In genomic region chrX:10203617-10204016, GRCh38 we compare ENCODE assay signal across 17 cellular contexts. TPM values are rescaled to one million over a fixed set of nuclear protein-coding genes. Genes with fewer than 3 reads are reported as not detected.
A peak's percentile ranks its signal among the peaks of the same experiment; 100 is the strongest.
DNase-seq lines count a peak whose midpoint lies in the region; ATAC-seq, FAIRE-seq and TF ChIP-seq lines count a peak whose summit lies in the region.
"Had no signal": no experiment of that assay in that cellular context is flagged by ENCODE, and none has a peak within 500 bp of the region (broad histone marks: within the 10 kb centered on the region; RNA-seq: fewer than 3 reads in every experiment).

No MANE protein-coding gene starts in this region.

- no peak for DNase-seq in Right ventricle myocardium inferior (ENCODE audit: missing footprints)
- no peak for DNase-seq in right cardiac atrium
- DNase-seq in NCI-H1436 (lab: John Stamatoyannopoulos, UW) = peak; percentile 50
- no peak for DNase-seq in astrocyte (ENCODE audit: low read depth)
- DNase-seq in memory B cell (ENCODE audit: low spot score in 2 of 2) = no peak
- DNase-seq in SKM-1 (lab: John Stamatoyannopoulos, UW; ENCODE audit: unreplicated experiment) = no peak
- no peak for DNase-seq in psoas muscle
- DNase-seq: CD8-positive, alpha-beta memory T cell; EL; GM23248 had no signal

- TF ChIP-seq CTCF in astrocyte (IDR thresholded peaks at IDR 0.05; ENCODE audit: insufficient read depth, low read depth, low read length) = no peak
- no peak for TF ChIP-seq CTCF in psoas muscle (IDR thresholded peaks at IDR 0.05)

- peaks cover 5% of the 10 kb centered on the region for H3K36me3 Mint-ChIP-seq in astrocyte (ENCODE audit: low read depth, unreplicated experiment)
- peaks cover 19% of the 10 kb centered on the region for H3K36me3 Mint-ChIP-seq in memory B cell
- H3K36me3 Mint-ChIP-seq: CD8-positive, alpha-beta memory T cell had no signal

- H3K9me3 ChIP-seq in right cardiac atrium (ENCODE audit: control insufficient read depth, low read length) = no peaks in the 10 kb centered on the region
- H3K9me3 ChIP-seq in astrocyte (ENCODE audit: insufficient read depth, low read depth, low read length) = no peaks in the 10 kb centered on the region
- no peaks in the 10 kb centered on the region for H3K9me3 ChIP-seq in psoas muscle
- H3K9me3 ChIP-seq: BLaER1 had no signal

- H3K27ac Mint-ChIP-seq in astrocyte (ENCODE audit: unreplicated experiment) = no peak overlapping the region
- H3K27ac Mint-ChIP-seq in memory B cell = peak overlapping the region; percentile 63
- H3K27ac Mint-ChIP-seq: CD8-positive, alpha-beta memory T cell had no signal

- H3K36me3 ChIP-seq in astrocyte (ENCODE audit: insufficient read depth, low read length) (no peaks in the 10 kb centered on the region), psoas muscle (ENCODE audit: insufficient read depth in 1 of 2, low read depth in 1 of 2) (peaks cover 0 to 25% of the 10 kb centered on the region in 2 donors)
- H3K36me3 ChIP-seq: BLaER1 had no signal

- H3K27me3 ChIP-seq in right cardiac atrium (ENCODE audit: control insufficient read depth, insufficient read depth) (no peaks in the 10 kb centered on the region), astrocyte (ENCODE audit: insufficient read depth, low read length) (no peaks in the 10 kb centered on the region), psoas muscle (ENCODE audit: insufficient read depth in 3 of 3, low read length in 2 of 3) (no peaks in the 10 kb centered on the region)

- H3K4me1 Mint-ChIP-seq in astrocyte (ENCODE audit: low read depth, unreplicated experiment) (peaks cover 3% of the 10 kb centered on the region), memory B cell (peaks cover 16% of the 10 kb centered on the region)

- 59% methylated on average over 3 of the region's 3 CpGs for WGBS in right cardiac atrium
- 32 to 58% (median 47%) methylated on average over 3 of the region's 3 CpGs for WGBS in psoas muscle, 3 donors

- no peak overlapping the region for H2AFZ ChIP-seq in astrocyte (ENCODE audit: low read depth, low read length)
- H2AFZ ChIP-seq: GM23248 had no signal

- no peak overlapping the region for H3K9ac ChIP-seq in astrocyte (ENCODE audit: low read length)
- H3K9ac ChIP-seq: BLaER1, GM23248 had no signal

- H3K4me3 Mint-ChIP-seq in astrocyte (ENCODE audit: unreplicated experiment) = no peak overlapping the region
- H3K4me3 Mint-ChIP-seq in memory B cell = no peak overlapping the region
- H3K4me3 Mint-ChIP-seq: CD8-positive, alpha-beta memory T cell had no signal

- no peaks in the 10 kb centered on the region for H3K27me3 Mint-ChIP-seq in astrocyte (ENCODE audit: low read depth, unreplicated experiment)
- H3K27me3 Mint-ChIP-seq in memory B cell = no peaks in the 10 kb centered on the region

- H3K27ac ChIP-seq in right cardiac atrium (ENCODE audit: low read length) (no peak overlapping the region), astrocyte (ENCODE audit: low read depth, low read length) (no peak overlapping the region), psoas muscle (no peak overlapping the region)
- H3K27ac ChIP-seq: BLaER1, GM23248 had no signal

- H4K20me1 ChIP-seq in astrocyte (ENCODE audit: insufficient read depth, low read length) = no peaks in the 10 kb centered on the region
- H4K20me1 ChIP-seq: BLaER1 had no signal

- H3K4me1 ChIP-seq in right cardiac atrium (ENCODE audit: control insufficient read depth, insufficient read depth, low read length) (no peaks in the 10 kb centered on the region), astrocyte (ENCODE audit: insufficient read depth, low read length) (no peaks in the 10 kb centered on the region), psoas muscle (no peaks in the 10 kb centered on the region)

- H3K9me3 Mint-ChIP-seq in astrocyte (ENCODE audit: unreplicated experiment) (no peaks in the 10 kb centered on the region), memory B cell (peaks cover 1% of the 10 kb centered on the region)

- no peaks in the 10 kb centered on the region for H3K79me2 ChIP-seq in astrocyte (ENCODE audit: insufficient read depth, low read length)

- no peak overlapping the region for H3K4me2 ChIP-seq in astrocyte (ENCODE audit: low read length)
- H3K4me2 ChIP-seq: BLaER1 had no signal

- H3K4me3 ChIP-seq in right cardiac atrium (ENCODE audit: low read length) (no peak overlapping the region), astrocyte (ENCODE audit: insufficient read depth, low read depth, low read length) (no peak overlapping the region), psoas muscle (no peak overlapping the region)
- H3K4me3 ChIP-seq: BLaER1, GM23248 had no signal

- intact Hi-C loops in Right ventricle myocardium inferior (cut with DNase I) = no loop called here
- intact Hi-C loops in right cardiac atrium (cut with DNase I) = no loop called here
- intact Hi-C loops in psoas muscle (cut with DNase I) = no loop called here

- FAIRE-seq in astrocyte (lab: Jason Lieb, UNC) = peak; percentile 78
- FAIRE-seq: G401.6, GM12891, H54, HepG2, HTR-8/SVneo had no signal

- ATAC-seq in Right ventricle myocardium inferior = peak; percentile 62
- ATAC-seq in right cardiac atrium = no peak
- no peak for ATAC-seq in memory B cell (ENCODE audit: low read depth)
- no peak for ATAC-seq in psoas muscle
- ATAC-seq: HCT116, HepG2 had no signal

RNA-seq across cellular contexts. Expression of gene CLCN4, which starts 46.8 kb away (rescaled TPM):
- total RNA-seq in Right ventricle myocardium inferior (26.7 TPM), right cardiac atrium (10 to 100 TPM; 27.0 to 34.9 (median 30.7) TPM), astrocyte (5.9 and 7.2 TPM in 2 replicates), psoas muscle (10 to 100 TPM; 48.7 to 75.9 (median 74.4) TPM)
- polyA plus RNA-seq in right cardiac atrium (11.0 TPM), psoas muscle (10 to 100 TPM in 2 of 3 donors, 1 to 10 TPM in 1; 4.1 to 53.8 (median 19.9) TPM)
- polyA plus RNA-seq: CD8-positive, alpha-beta memory T cell had no signal
